Comparison of ENCODE assay signal across 8 cellular contexts in genomic region chr20:36467076-36467999, GRCh38.
DNase-seq lines count a peak whose midpoint lies in the region; ATAC-seq and TF ChIP-seq lines count a peak whose summit lies in the region.

No MANE protein-coding gene starts in this region.

- in situ Hi-C loops in GM13976 (cut with MboI; ENCODE audit: low sequenced_read_pairs, unreplicated experiment): no loop called here

- H3K4me3 ChIP-seq in prostate gland: no peak overlapping the region

- no peaks in the 10 kb centered on the region for H3K36me3 ChIP-seq in prostate gland

- no peak for TF ChIP-seq POLR2A in prostate gland (IDR thresholded peaks at IDR 0.05)

- no peak for ATAC-seq in HG02970 (IDR thresholded peaks at IDR 0.05; ENCODE audit: low FRiP score, unreplicated experiment)
- no peak for ATAC-seq in GM18517 (IDR thresholded peaks at IDR 0.05; ENCODE audit: unreplicated experiment)
- ATAC-seq in HG03175 (IDR thresholded peaks at IDR 0.05; ENCODE audit: unreplicated experiment): no peak

- DNase-seq in GM13976 (ENCODE audit: low spot score) (peak; percentile 71), NCI-H524 (lab: John Stamatoyannopoulos, UW) (peak; percentile 91 to 98), activated T-helper 1 cell treated with Interleukin-2 at 50 U/mL for 16 hours (ENCODE audit: low read depth) (peak; percentile 43), fibroblast of the conjunctiva (ENCODE audit: low read depth) (peak; percentile 36), prostate gland (ENCODE audit: low spot score) (no peak)

- WGBS in prostate gland: 26% methylated on average over 8 of the region's 8 CpGs

- H3K27me3 ChIP-seq in prostate gland (replicated peaks; ENCODE audit: insufficient read depth): no peaks in the 10 kb centered on the region

- peaks cover 14% of the 10 kb centered on the region for H3K4me1 ChIP-seq in prostate gland (replicated peaks)

- intact Hi-C loops in prostate gland (cut with DNase I): loop anchor here (5.0 to 10.0 kb wide), 2 partner anchors 60 to 137 kb away; partner anchors contain the start of gene RAB5IF

- H3K9me3 ChIP-seq in prostate gland: no peaks in the 10 kb centered on the region

- H3K27ac ChIP-seq in prostate gland: peak overlapping the region; percentile 52 to 66

- TF ChIP-seq CTCF in GM13976 (IDR thresholded peaks at IDR 0.05; ENCODE audit: borderline replicate concordance, control extremely low read depth, extremely low read depth, insufficient read depth, missing control alignments): no peak
- TF ChIP-seq CTCF in prostate gland (IDR thresholded peaks at IDR 0.05): no peak
